ENCODE assay signal across 1 cellular context in genomic region chr9:98978231-98978681, GRCh38.
TF ChIP-seq lines count a peak whose summit lies in the region.

No MANE protein-coding gene starts in this region.

TF ChIP-seq in IMR-90, 13 proteins besides CTCF, POLR2A, EP300 and RAD21:
- TF ChIP-seq MXI1 (IDR thresholded peaks at IDR 0.05; ENCODE audit: borderline replicate concordance, low read depth, low read length): no peak
- TF ChIP-seq RFX5 (IDR thresholded peaks at IDR 0.05; ENCODE audit: low read depth, low read length): no peak
- TF ChIP-seq MAZ (IDR thresholded peaks at IDR 0.05; ENCODE audit: borderline replicate concordance, low read depth, low read length): no peak
- TF ChIP-seq NFE2L2 (IDR thresholded peaks at IDR 0.05; ENCODE audit: low read depth, low read length): no peak
- no peak for TF ChIP-seq MAFK (IDR thresholded peaks at IDR 0.05; ENCODE audit: low read depth, low read length)
- TF ChIP-seq SMC3 (IDR thresholded peaks at IDR 0.05; ENCODE audit: low read depth, low read length): no peak
- no peak for TF ChIP-seq ELK1 (IDR thresholded peaks at IDR 0.05; ENCODE audit: borderline replicate concordance, low read depth, low read length)
- TF ChIP-seq BHLHE40 (IDR thresholded peaks at IDR 0.05; ENCODE audit: low read depth, low read length): no peak
- no peak for TF ChIP-seq CHD1 (IDR thresholded peaks at IDR 0.05; ENCODE audit: low read depth, low read length)
- TF ChIP-seq FOS (IDR thresholded peaks at IDR 0.05; ENCODE audit: low read depth, low read length): no peak
